Comparison of ENCODE assay signal across 1 cellular context in the genomic region with DNA sequence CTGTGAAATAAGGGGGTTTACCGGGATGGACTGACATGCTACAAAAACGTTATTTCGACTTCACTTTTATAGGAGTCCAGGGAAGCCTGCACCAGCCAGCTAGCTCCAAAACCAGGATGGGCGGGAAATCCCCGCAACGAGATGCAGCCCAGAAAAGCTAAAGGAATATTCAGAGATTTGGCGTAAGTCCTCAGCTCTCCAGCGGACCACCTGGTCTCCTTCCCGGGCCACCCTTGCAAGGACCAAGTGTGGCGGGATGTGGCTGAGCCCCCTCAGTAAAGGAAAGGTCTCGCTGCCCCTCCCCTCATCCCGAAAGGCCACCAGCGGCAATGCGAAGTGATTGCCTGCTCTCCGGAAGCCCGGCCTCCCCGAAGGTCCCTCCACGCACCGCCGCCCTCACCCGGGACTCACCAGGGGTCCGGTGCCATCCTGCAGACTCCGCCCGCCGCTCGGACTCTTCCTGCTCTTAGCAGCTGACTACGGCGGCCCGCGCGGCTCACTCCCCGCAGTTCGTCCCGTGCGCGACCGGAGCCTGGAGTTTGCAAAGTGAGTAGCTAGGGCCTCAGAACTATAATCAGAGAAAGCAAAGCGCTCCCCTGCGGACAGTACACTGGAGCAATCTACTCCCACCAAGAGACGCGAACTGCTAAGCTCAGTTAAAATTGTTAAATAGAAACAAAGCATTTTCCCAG.
A peak's percentile ranks its signal among the peaks of the same experiment; 100 is the strongest.
TF ChIP-seq lines count a peak whose summit lies in the region.

A gene with protein sequence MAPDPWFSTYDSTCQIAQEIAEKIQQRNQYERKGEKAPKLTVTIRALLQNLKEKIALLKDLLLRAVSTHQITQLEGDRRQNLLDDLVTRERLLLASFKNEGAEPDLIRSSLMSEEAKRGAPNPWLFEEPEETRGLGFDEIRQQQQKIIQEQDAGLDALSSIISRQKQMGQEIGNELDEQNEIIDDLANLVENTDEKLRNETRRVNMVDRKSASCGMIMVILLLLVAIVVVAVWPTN (minus strand): TSS at position 440 of the 692 bp plus-strand sequence. CDS start 12 bp downstream, at position 428.

TF ChIP-seq in HepG2, 621 proteins besides CTCF, POLR2A, EP300 and RAD21 (continued from another document and continues in another):
- TF ChIP-seq, protein P1, sequence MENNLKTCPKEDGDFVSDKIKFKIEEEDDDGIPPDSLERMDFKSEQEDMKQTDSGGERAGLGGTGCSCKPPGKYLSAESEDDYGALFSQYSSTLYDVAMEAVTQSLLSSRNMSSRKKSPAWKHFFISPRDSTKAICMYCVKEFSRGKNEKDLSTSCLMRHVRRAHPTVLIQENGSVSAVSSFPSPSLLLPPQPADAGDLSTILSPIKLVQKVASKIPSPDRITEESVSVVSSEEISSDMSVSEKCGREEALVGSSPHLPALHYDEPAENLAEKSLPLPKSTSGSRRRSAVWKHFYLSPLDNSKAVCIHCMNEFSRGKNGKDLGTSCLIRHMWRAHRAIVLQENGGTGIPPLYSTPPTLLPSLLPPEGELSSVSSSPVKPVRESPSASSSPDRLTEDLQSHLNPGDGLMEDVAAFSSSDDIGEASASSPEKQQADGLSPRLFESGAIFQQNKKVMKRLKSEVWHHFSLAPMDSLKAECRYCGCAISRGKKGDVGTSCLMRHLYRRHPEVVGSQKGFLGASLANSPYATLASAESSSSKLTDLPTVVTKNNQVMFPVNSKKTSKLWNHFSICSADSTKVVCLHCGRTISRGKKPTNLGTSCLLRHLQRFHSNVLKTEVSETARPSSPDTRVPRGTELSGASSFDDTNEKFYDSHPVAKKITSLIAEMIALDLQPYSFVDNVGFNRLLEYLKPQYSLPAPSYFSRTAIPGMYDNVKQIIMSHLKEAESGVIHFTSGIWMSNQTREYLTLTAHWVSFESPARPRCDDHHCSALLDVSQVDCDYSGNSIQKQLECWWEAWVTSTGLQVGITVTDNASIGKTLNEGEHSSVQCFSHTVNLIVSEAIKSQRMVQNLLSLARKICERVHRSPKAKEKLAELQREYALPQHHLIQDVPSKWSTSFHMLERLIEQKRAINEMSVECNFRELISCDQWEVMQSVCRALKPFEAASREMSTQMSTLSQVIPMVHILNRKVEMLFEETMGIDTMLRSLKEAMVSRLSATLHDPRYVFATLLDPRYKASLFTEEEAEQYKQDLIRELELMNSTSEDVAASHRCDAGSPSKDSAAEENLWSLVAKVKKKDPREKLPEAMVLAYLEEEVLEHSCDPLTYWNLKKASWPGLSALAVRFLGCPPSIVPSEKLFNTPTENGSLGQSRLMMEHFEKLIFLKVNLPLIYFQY (CRISPR knock-in tag; IDR thresholded peaks at IDR 0.05; ENCODE audit: borderline replicate concordance), result 0 out of 2 replicates have a peak, but pooled peaks have one; percentile 18
- TF ChIP-seq, protein P2, sequence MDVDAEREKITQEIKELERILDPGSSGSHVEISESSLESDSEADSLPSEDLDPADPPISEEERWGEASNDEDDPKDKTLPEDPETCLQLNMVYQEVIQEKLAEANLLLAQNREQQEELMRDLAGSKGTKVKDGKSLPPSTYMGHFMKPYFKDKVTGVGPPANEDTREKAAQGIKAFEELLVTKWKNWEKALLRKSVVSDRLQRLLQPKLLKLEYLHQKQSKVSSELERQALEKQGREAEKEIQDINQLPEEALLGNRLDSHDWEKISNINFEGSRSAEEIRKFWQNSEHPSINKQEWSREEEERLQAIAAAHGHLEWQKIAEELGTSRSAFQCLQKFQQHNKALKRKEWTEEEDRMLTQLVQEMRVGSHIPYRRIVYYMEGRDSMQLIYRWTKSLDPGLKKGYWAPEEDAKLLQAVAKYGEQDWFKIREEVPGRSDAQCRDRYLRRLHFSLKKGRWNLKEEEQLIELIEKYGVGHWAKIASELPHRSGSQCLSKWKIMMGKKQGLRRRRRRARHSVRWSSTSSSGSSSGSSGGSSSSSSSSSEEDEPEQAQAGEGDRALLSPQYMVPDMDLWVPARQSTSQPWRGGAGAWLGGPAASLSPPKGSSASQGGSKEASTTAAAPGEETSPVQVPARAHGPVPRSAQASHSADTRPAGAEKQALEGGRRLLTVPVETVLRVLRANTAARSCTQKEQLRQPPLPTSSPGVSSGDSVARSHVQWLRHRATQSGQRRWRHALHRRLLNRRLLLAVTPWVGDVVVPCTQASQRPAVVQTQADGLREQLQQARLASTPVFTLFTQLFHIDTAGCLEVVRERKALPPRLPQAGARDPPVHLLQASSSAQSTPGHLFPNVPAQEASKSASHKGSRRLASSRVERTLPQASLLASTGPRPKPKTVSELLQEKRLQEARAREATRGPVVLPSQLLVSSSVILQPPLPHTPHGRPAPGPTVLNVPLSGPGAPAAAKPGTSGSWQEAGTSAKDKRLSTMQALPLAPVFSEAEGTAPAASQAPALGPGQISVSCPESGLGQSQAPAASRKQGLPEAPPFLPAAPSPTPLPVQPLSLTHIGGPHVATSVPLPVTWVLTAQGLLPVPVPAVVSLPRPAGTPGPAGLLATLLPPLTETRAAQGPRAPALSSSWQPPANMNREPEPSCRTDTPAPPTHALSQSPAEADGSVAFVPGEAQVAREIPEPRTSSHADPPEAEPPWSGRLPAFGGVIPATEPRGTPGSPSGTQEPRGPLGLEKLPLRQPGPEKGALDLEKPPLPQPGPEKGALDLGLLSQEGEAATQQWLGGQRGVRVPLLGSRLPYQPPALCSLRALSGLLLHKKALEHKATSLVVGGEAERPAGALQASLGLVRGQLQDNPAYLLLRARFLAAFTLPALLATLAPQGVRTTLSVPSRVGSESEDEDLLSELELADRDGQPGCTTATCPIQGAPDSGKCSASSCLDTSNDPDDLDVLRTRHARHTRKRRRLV (CRISPR knock-in tag; IDR thresholded peaks at IDR 0.05), result no peak; the same call in 1 of the 2 replicates
- TF ChIP-seq NCOR1 (IDR thresholded peaks at IDR 0.05; ENCODE audit: borderline replicate concordance, low read length) (no peak), SMYD3 (CRISPR knock-in tag; IDR thresholded peaks at IDR 0.05) (peak; percentile 26; the same call in 1 of the 2 replicates), NR1H2 (CRISPR knock-in tag; IDR thresholded peaks at IDR 0.05; ENCODE audit: borderline replicate concordance, low read depth) (peak; percentile 53; the same call in 1 of the 2 replicates), ZNF235 (CRISPR knock-in tag; IDR thresholded peaks at IDR 0.05; ENCODE audit: borderline replicate concordance) (no peak), RBM39 (IDR thresholded peaks at IDR 0.05; ENCODE audit: low read depth, low read length, poor library complexity, severe bottlenecking) (peak; percentile 36), ZNF34 (CRISPR knock-in tag; IDR thresholded peaks at IDR 0.05; ENCODE audit: borderline replicate concordance) (no peak), ZNF33A (CRISPR knock-in tag; IDR thresholded peaks at IDR 0.05; ENCODE audit: borderline replicate concordance) (peak; percentile 76; the same call in 1 of the 2 replicates), PCBP1 (IDR thresholded peaks at IDR 0.05; ENCODE audit: borderline replicate concordance, low read depth, low read length) (no peak), BRCA1 (CRISPR knock-in tag; IDR thresholded peaks at IDR 0.05) (no peak), ZNF232 (CRISPR knock-in tag; IDR thresholded peaks at IDR 0.05; ENCODE audit: borderline replicate concordance) (peak; percentile 57; the same call in 1 of the 2 replicates), ZNF652 (CRISPR knock-in tag; IDR thresholded peaks at IDR 0.05; ENCODE audit: borderline replicate concordance, low read depth) (peak; percentile 9; the same call in 1 of the 2 replicates), ZNF709 (CRISPR knock-in tag; IDR thresholded peaks at IDR 0.05) (peak; percentile 44; the same call in 1 of the 2 replicates), FOXA3 (CRISPR knock-in tag; IDR thresholded peaks at IDR 0.05) (peak; percentile 58), NFE2 (CRISPR knock-in tag; IDR thresholded peaks at IDR 0.05) (no peak), ZNF781 (CRISPR knock-in tag; IDR thresholded peaks at IDR 0.05; ENCODE audit: borderline replicate concordance, not compliant biosample characterization) (peak; percentile 50), ZNF761 (CRISPR knock-in tag; conservative IDR thresholded peaks at IDR 0.05) (0 out of 2 replicates have a peak, but pooled peaks have one; percentile 20), TARDBP (CRISPR knock-in tag; IDR thresholded peaks at IDR 0.05) (peak; percentile 94), YY1 (IDR thresholded peaks at IDR 0.05; ENCODE audit: insufficient read depth, insufficient replicate concordance, low read depth, low read length) (peak; percentile 72), KDM1A (CRISPR knock-in tag; IDR thresholded peaks at IDR 0.05) (no peak), ZNF839 (CRISPR knock-in tag; IDR thresholded peaks at IDR 0.05; ENCODE audit: borderline replicate concordance) (peak; percentile 58; the same call in 1 of the 2 replicates), ZNF883 (CRISPR knock-in tag; IDR thresholded peaks at IDR 0.05; ENCODE audit: not compliant biosample characterization) (peak; percentile 56)
- TF ChIP-seq, protein P3, sequence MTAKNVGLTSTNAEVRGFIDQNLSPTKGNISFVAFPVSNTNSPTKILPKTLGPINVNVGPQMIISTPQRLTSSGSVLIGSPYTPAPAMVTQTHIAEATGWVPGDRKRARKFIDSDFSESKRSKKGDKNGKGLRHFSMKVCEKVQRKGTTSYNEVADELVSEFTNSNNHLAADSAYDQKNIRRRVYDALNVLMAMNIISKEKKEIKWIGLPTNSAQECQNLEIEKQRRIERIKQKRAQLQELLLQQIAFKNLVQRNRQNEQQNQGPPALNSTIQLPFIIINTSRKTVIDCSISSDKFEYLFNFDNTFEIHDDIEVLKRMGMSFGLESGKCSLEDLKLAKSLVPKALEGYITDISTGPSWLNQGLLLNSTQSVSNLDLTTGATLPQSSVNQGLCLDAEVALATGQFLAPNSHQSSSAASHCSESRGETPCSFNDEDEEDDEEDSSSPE (CRISPR knock-in tag; IDR thresholded peaks at IDR 0.05), result peak; percentile 57; the same call in 1 of the 2 replicates
- TF ChIP-seq, protein P4, sequence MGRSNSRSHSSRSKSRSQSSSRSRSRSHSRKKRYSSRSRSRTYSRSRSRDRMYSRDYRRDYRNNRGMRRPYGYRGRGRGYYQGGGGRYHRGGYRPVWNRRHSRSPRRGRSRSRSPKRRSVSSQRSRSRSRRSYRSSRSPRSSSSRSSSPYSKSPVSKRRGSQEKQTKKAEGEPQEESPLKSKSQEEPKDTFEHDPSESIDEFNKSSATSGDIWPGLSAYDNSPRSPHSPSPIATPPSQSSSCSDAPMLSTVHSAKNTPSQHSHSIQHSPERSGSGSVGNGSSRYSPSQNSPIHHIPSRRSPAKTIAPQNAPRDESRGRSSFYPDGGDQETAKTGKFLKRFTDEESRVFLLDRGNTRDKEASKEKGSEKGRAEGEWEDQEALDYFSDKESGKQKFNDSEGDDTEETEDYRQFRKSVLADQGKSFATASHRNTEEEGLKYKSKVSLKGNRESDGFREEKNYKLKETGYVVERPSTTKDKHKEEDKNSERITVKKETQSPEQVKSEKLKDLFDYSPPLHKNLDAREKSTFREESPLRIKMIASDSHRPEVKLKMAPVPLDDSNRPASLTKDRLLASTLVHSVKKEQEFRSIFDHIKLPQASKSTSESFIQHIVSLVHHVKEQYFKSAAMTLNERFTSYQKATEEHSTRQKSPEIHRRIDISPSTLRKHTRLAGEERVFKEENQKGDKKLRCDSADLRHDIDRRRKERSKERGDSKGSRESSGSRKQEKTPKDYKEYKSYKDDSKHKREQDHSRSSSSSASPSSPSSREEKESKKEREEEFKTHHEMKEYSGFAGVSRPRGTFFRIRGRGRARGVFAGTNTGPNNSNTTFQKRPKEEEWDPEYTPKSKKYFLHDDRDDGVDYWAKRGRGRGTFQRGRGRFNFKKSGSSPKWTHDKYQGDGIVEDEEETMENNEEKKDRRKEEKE (IDR thresholded peaks at IDR 0.05), result no peak
- TF ChIP-seq, protein P5, sequence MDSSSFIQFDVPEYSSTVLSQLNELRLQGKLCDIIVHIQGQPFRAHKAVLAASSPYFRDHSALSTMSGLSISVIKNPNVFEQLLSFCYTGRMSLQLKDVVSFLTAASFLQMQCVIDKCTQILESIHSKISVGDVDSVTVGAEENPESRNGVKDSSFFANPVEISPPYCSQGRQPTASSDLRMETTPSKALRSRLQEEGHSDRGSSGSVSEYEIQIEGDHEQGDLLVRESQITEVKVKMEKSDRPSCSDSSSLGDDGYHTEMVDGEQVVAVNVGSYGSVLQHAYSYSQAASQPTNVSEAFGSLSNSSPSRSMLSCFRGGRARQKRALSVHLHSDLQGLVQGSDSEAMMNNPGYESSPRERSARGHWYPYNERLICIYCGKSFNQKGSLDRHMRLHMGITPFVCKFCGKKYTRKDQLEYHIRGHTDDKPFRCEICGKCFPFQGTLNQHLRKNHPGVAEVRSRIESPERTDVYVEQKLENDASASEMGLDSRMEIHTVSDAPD (CRISPR knock-in tag; IDR thresholded peaks at IDR 0.05), result peak; percentile 54; the same call in 1 of the 2 replicates
- TF ChIP-seq, protein P6, sequence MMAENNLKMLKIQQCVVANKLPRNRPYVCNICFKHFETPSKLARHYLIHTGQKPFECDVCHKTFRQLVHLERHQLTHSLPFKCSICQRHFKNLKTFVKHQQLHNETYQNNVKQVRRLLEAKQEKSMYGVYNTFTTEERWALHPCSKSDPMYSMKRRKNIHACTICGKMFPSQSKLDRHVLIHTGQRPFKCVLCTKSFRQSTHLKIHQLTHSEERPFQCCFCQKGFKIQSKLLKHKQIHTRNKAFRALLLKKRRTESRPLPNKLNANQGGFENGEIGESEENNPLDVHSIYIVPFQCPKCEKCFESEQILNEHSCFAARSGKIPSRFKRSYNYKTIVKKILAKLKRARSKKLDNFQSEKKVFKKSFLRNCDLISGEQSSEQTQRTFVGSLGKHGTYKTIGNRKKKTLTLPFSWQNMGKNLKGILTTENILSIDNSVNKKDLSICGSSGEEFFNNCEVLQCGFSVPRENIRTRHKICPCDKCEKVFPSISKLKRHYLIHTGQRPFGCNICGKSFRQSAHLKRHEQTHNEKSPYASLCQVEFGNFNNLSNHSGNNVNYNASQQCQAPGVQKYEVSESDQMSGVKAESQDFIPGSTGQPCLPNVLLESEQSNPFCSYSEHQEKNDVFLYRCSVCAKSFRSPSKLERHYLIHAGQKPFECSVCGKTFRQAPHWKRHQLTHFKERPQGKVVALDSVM (CRISPR knock-in tag; IDR thresholded peaks at IDR 0.05), result peak; percentile 42; the same call in 1 of the 2 replicates
